In the genomic region with DNA sequence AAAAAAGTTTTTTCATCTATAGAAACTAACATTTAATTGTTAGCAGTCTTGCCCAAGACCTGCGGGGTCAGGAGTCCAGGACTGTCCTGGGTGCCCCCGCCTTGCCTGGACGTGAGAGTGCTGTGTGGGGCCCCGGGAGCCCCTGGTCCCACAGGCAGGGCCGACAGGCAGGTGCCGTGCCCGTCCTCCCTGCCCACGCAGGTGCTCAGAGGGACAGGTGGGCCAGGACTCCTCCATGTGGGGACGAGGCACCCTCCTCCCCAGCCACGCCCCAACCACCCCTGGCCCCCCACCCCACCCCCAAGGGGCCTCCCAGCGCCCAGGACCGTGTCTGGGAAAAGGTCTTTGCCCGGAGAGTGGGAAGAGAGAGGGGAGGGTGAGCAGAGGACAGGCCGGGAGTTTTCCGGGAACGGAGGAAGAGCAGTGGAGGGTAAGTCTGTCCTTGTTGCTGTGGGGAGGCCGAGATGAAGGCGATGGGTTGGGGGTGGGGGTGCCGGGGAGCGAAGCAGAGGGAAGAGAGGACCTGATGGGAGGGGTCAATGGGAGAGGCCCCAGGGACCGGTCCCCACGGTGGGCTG, we compare ENCODE assay signal across 1 cellular context.
TF ChIP-seq lines count a peak whose summit lies in the region.

No MANE protein-coding gene starts in this region.

TF ChIP-seq in endothelial cell of umbilical vein, 7 proteins besides CTCF, POLR2A, EP300 and RAD21:
- no peak for TF ChIP-seq FOS (IDR thresholded peaks at IDR 0.05; ENCODE audit: borderline replicate concordance, insufficient read depth, low read length)
- TF ChIP-seq POLR2AphosphoS5 (IDR thresholded peaks at IDR 0.05; ENCODE audit: insufficient read depth, low read depth, low read length): no peak
- TF ChIP-seq GATA2 (IDR thresholded peaks at IDR 0.05; ENCODE audit: insufficient read depth, insufficient read length, low read depth, low read length): no peak
- no peak for TF ChIP-seq MAX (IDR thresholded peaks at IDR 0.05; ENCODE audit: insufficient read depth, insufficient read length)
- no peak for TF ChIP-seq MYC (IDR thresholded peaks at IDR 0.05; ENCODE audit: low read depth, low read length)
- no peak for TF ChIP-seq EZH2 (IDR thresholded peaks at IDR 0.05; ENCODE audit: borderline replicate concordance, low read depth, low read length, severe bottlenecking)
